Comparison of ENCODE assay signal across 1 cellular context in genomic region chr12:40788276-40788675, GRCh38.
TF ChIP-seq lines count a peak whose summit lies in the region.

No MANE protein-coding gene starts in this region.

TF ChIP-seq in WTC11, 78 proteins besides CTCF, POLR2A, EP300 and RAD21 (continued from another document):
- TF ChIP-seq E2F5 (CRISPR knock-in tag; IDR thresholded peaks at IDR 0.05) (no peak), FOXK1 (CRISPR knock-in tag; IDR thresholded peaks at IDR 0.05) (no peak), FOXP4 (CRISPR knock-in tag; IDR thresholded peaks at IDR 0.05) (no peak), FOXJ3 (CRISPR knock-in tag; IDR thresholded peaks at IDR 0.05; ENCODE audit: borderline replicate concordance) (no peak), SMAD4 (CRISPR knock-in tag; IDR thresholded peaks at IDR 0.05) (no peak), OVOL2 (CRISPR knock-in tag; IDR thresholded peaks at IDR 0.05; ENCODE audit: borderline replicate concordance) (no peak), E2F1 (CRISPR knock-in tag; IDR thresholded peaks at IDR 0.05) (no peak), USF2 (CRISPR knock-in tag; IDR thresholded peaks at IDR 0.05) (no peak)
